ENCODE assay signal across 1 cellular context in the genomic region with DNA sequence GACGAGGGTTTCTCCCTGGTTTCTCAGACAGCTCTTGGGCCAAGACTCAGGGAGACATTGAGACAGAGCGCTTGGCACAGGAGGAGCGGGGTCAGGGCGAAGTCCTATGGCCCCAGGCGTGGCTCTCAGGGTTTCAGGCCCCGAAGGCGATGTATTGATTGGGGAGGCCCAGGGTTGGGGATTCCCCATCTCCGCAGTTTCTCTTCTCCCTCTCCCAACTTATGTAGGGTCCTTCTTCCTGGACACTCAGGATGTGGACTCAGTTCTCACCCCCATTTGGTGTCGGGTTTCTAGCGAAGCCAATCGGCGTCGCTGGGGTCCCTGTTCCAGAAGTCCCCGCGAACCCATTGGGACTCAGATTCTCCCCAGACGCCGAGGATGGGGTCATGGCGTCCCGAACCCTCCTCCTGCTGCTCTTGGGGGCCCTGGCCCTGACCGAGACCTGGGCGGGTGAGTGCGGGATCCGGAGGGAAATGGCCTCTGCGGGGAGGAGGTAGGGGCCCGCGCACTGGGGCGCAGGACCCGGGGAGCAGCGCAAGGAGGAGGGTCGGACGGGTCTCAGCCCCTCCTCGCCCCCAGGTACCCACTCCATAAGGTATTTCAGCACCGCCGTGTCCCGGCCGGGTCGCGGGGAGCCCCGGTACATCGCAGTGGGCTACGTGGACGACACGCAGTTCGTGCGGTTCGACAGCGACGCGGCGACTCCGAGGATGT.
TF ChIP-seq lines count a peak whose summit lies in the region.

No MANE protein-coding gene starts in this region.

TF ChIP-seq in liver, 16 proteins besides CTCF, POLR2A, EP300 and RAD21 (continued from another document):
- TF ChIP-seq, protein P1, sequence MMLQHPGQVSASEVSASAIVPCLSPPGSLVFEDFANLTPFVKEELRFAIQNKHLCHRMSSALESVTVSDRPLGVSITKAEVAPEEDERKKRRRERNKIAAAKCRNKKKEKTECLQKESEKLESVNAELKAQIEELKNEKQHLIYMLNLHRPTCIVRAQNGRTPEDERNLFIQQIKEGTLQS (IDR thresholded peaks at IDR 0.05) = no peak
- TF ChIP-seq SP1 (IDR thresholded peaks at IDR 0.05) (peak; percentile 19), JUND (IDR thresholded peaks at IDR 0.05) (no peak), RXRA (IDR thresholded peaks at IDR 0.05) (peak; percentile 51 to 52), HNF4A (conservative IDR thresholded peaks at IDR 0.05) (peak; percentile 75 to 83)
- TF ChIP-seq, protein P2, sequence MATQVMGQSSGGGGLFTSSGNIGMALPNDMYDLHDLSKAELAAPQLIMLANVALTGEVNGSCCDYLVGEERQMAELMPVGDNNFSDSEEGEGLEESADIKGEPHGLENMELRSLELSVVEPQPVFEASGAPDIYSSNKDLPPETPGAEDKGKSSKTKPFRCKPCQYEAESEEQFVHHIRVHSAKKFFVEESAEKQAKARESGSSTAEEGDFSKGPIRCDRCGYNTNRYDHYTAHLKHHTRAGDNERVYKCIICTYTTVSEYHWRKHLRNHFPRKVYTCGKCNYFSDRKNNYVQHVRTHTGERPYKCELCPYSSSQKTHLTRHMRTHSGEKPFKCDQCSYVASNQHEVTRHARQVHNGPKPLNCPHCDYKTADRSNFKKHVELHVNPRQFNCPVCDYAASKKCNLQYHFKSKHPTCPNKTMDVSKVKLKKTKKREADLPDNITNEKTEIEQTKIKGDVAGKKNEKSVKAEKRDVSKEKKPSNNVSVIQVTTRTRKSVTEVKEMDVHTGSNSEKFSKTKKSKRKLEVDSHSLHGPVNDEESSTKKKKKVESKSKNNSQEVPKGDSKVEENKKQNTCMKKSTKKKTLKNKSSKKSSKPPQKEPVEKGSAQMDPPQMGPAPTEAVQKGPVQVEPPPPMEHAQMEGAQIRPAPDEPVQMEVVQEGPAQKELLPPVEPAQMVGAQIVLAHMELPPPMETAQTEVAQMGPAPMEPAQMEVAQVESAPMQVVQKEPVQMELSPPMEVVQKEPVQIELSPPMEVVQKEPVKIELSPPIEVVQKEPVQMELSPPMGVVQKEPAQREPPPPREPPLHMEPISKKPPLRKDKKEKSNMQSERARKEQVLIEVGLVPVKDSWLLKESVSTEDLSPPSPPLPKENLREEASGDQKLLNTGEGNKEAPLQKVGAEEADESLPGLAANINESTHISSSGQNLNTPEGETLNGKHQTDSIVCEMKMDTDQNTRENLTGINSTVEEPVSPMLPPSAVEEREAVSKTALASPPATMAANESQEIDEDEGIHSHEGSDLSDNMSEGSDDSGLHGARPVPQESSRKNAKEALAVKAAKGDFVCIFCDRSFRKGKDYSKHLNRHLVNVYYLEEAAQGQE (IDR thresholded peaks at IDR 0.05) = no peak
